In the genomic region with DNA sequence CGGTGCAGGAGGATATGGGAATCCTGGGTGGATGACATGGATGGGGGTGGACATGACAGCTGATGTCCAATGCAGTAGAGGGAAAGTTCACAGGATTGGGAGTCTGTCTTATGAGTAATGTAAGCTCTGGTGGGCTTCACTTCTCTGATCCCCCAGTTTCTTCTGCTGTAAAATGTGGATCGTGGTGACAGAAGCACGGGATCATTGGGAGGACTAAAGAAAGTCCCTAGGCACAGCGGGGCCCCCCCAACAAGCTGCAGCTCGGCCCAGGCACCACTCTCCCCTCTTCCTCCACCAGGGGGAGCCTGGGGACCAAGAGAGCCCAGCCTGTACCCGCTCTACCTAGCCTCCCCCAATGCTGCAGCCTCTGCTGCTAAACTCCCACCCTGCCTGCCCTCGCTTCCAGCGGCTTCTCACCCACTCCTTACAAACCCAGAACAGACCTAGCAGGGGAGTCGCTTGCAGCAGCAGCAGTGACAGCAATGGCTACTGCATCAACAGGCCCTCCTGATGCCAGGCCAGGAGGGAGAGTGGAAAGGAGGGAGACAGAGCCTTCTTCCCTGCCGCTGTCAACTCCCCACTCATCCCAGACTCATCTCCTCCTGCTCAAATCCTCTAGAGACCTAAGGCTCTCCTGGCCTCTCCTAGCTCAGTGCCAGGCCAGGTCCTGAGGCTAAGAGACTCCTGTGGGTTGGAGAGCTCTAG, we compare ENCODE assay signal across 8 cellular contexts.
DNase-seq lines count a peak whose midpoint lies in the region; ATAC-seq and TF ChIP-seq lines count a peak whose summit lies in the region.

No MANE protein-coding gene starts in this region.

- peak; percentile 77 for ATAC-seq in memory B cell (ENCODE audit: low read depth)
- ATAC-seq in HG02852 (IDR thresholded peaks at IDR 0.05; ENCODE audit: unreplicated experiment): no peak

- POLR2A ChIA-PET in HEK293T (lab: Yijun Ruan, JAX): interaction anchor here (1.1 to 3.9 kb wide), 3 partner anchors 92 to 124 kb away, joined by 5 to 22 read pairs (median 5); a partner anchor contains a TSS

- H3K27ac Mint-ChIP-seq in memory B cell: no peak overlapping the region

- no peak overlapping the region for H3K4me3 Mint-ChIP-seq in memory B cell

- CTCF ChIA-PET in HEK293T (lab: Yijun Ruan, JAX): interaction anchor here (0.6 to 4.6 kb wide), 20 partner anchors 11 to 845 kb away, joined by 3 to 24 read pairs (median 4); no protein-coding TSS in a partner anchor

- DNase-seq in GM03348 (ENCODE audit: low spot score) (peak; percentile 79), HEK293T (ENCODE audit: extremely low spot score) (peak; percentile 82), NCI-H2227 (lab: John Stamatoyannopoulos, UW; ENCODE audit: unreplicated experiment) (peak; percentile 83), ecto neural progenitor cell (ENCODE audit: low spot score) (peak; percentile 77), memory B cell (ENCODE audit: low spot score in 2 of 2) (peak; percentile 70 to 82)
- peak; percentile 24 to 49 for DNase-seq in activated CD8-positive, alpha-beta memory T cell treated with anti-CD3 and anti-CD28 coated beads for 1 hour (ENCODE audit: extremely low read depth in 1 of 2, low read depth in 1 of 2)
- DNase-seq in stimulated activated CD8-positive, alpha-beta memory T cell treated with anti-CD3 and anti-CD28 coated beads, Interleukin-2, amount 100 ng/mL, for 48 hours (ENCODE audit: low read depth in 2 of 2): peak; percentile 43 to 58

- peaks cover 14% of the 10 kb centered on the region for H3K27me3 Mint-ChIP-seq in memory B cell

- H3K4me1 Mint-ChIP-seq in memory B cell: peaks cover 18% of the 10 kb centered on the region

- H3K9me3 Mint-ChIP-seq in memory B cell: no peaks in the 10 kb centered on the region

- no peaks in the 10 kb centered on the region for H3K36me3 Mint-ChIP-seq in memory B cell

TF ChIP-seq in HEK293T, 16 proteins besides CTCF, POLR2A, EP300 and RAD21:
- no peak for TF ChIP-seq NFRKB (IDR thresholded peaks at IDR 0.05)
- TF ChIP-seq, protein P1, sequence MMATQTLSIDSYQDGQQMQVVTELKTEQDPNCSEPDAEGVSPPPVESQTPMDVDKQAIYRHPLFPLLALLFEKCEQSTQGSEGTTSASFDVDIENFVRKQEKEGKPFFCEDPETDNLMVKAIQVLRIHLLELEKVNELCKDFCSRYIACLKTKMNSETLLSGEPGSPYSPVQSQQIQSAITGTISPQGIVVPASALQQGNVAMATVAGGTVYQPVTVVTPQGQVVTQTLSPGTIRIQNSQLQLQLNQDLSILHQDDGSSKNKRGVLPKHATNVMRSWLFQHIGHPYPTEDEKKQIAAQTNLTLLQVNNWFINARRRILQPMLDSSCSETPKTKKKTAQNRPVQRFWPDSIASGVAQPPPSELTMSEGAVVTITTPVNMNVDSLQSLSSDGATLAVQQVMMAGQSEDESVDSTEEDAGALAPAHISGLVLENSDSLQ (IDR thresholded peaks at IDR 0.05): no peak
- TF ChIP-seq SUZ12 (IDR thresholded peaks at IDR 0.05): no peak
- TF ChIP-seq ARNT (IDR thresholded peaks at IDR 0.05): no peak
- no peak for TF ChIP-seq ZNF384 (IDR thresholded peaks at IDR 0.05)
- TF ChIP-seq ELF4 (IDR thresholded peaks at IDR 0.05): no peak
- no peak for TF ChIP-seq TARDBP (IDR thresholded peaks at IDR 0.05)
- no peak for TF ChIP-seq FOXK2 (IDR thresholded peaks at IDR 0.05)
